Comparison of ENCODE assay signal across 19 cellular contexts in genomic region chr3:111857474-111857873, GRCh38. TPM values are rescaled to one million over a fixed set of nuclear protein-coding genes. Genes with fewer than 3 reads are reported as not detected.
DNase-seq lines count a peak whose midpoint lies in the region; ATAC-seq and TF ChIP-seq lines count a peak whose summit lies in the region.
"Had no signal": no experiment of that assay in that cellular context is flagged by ENCODE, and none has a peak within 500 bp of the region (broad histone marks: within the 10 kb centered on the region; RNA-seq: fewer than 3 reads in every experiment).

No MANE protein-coding gene starts in this region.

- H3K27me3 Mint-ChIP-seq in CD8-positive, alpha-beta memory T cell = peaks cover 0 to 2% of the 10 kb centered on the region in 2 donors
- H3K27me3 Mint-ChIP-seq in T-helper 17 cell (no peaks in the 10 kb centered on the region), immature natural killer cell (ENCODE audit: low read depth in 3 of 3) (peaks cover 0 to 11% (median 5%) of the 10 kb centered on the region in 3 donors), osteocyte (ENCODE audit: unreplicated experiment) (no peaks in the 10 kb centered on the region)
- H3K27me3 Mint-ChIP-seq in CD8-positive, alpha-beta T cell (ENCODE audit: low read depth) = peaks cover 15% of the 10 kb centered on the region

- H3K36me3 Mint-ChIP-seq in CD8-positive, alpha-beta memory T cell = peaks cover 0 to 9% (median 0%) of the 10 kb centered on the region in 3 donors
- H3K36me3 Mint-ChIP-seq in T-helper 17 cell (ENCODE audit: low read depth) = no peaks in the 10 kb centered on the region
- peaks cover 0 to 3% (median 0%) of the 10 kb centered on the region in 3 donors for H3K36me3 Mint-ChIP-seq in immature natural killer cell
- peaks cover 7% of the 10 kb centered on the region for H3K36me3 Mint-ChIP-seq in osteocyte (ENCODE audit: unreplicated experiment)
- no peaks in the 10 kb centered on the region for H3K36me3 Mint-ChIP-seq in CD8-positive, alpha-beta T cell
- H3K36me3 Mint-ChIP-seq: CD4-positive, CD25-positive, alpha-beta regulatory T cell had no signal

- ATAC-seq in T-helper 17 cell (no peak), HG03039 (IDR thresholded peaks at IDR 0.05; ENCODE audit: unreplicated experiment) (no peak)
- ATAC-seq in CD8-positive, alpha-beta T cell = no peak
- ATAC-seq: A549, GM23338 had no signal

- H3K36me3 ChIP-seq in CD8-positive, alpha-beta memory T cell (ENCODE audit: insufficient read depth, low read length) = no peaks in the 10 kb centered on the region
- no peaks in the 10 kb centered on the region for H3K36me3 ChIP-seq in CD8-positive, alpha-beta T cell (ENCODE audit: insufficient read depth, low read length)
- H3K36me3 ChIP-seq: HAP-1 had no signal

- peaks cover 2% of the 10 kb centered on the region for H3K27me3 ChIP-seq in CD8-positive, alpha-beta memory T cell (ENCODE audit: insufficient read depth, low read length, poor library complexity, severe bottlenecking)
- H3K27me3 ChIP-seq in CD8-positive, alpha-beta T cell (ENCODE audit: insufficient read depth, low read length) = no peaks in the 10 kb centered on the region

- no peak for TF ChIP-seq CTCF in osteocyte (IDR thresholded peaks at IDR 0.05)
- TF ChIP-seq CTCF in CD8-positive, alpha-beta T cell (IDR thresholded peaks at IDR 0.05) = no peak

- no peaks in the 10 kb centered on the region for H3K9me3 ChIP-seq in CD8-positive, alpha-beta memory T cell (ENCODE audit: low read length)
- H3K9me3 ChIP-seq in T-helper 17 cell (ENCODE audit: control insufficient read depth, low read length, poor library complexity, severe bottlenecking) = no peaks in the 10 kb centered on the region
- H3K9me3 ChIP-seq in CD8-positive, alpha-beta T cell (ENCODE audit: low read length) = no peaks in the 10 kb centered on the region
- H3K9me3 ChIP-seq: A549, HAP-1 had no signal

- CTCF ChIA-PET in CD8-positive, alpha-beta memory T cell (lab: Charles Lee) = interaction anchor here (1.2 kb wide), 1 partner anchor 9 kb away, joined by 6 read pairs; no protein-coding TSS in a partner anchor
- CTCF ChIA-PET in CD8-positive, alpha-beta T cell (lab: Charles Lee) = no interaction called here

- no peak overlapping the region for H3K4me3 ChIP-seq in CD8-positive, alpha-beta memory T cell (ENCODE audit: low read length)
- no peak overlapping the region for H3K4me3 ChIP-seq in CD8-positive, alpha-beta T cell (ENCODE audit: low read depth, low read length)
- H3K4me3 ChIP-seq: A549, GM23338, HAP-1 had no signal

- intact Hi-C loops in CD8-positive, alpha-beta T cell (cut with DNase I, micrococcal nuclease) = loop anchor here in 1 of 2 experiments (5.0 kb wide), 1 partner anchor 180 kb away; no protein-coding TSS in a partner anchor

- peaks cover 19 to 29% (median 24%) of the 10 kb centered on the region in 3 donors for H3K4me1 Mint-ChIP-seq in CD8-positive, alpha-beta memory T cell
- peaks cover 10% of the 10 kb centered on the region for H3K4me1 Mint-ChIP-seq in T-helper 17 cell
- peaks cover 33 to 34% of the 10 kb centered on the region in 2 donors for H3K4me1 Mint-ChIP-seq in immature natural killer cell
- H3K4me1 Mint-ChIP-seq in osteocyte (ENCODE audit: unreplicated experiment) = peaks cover 28% of the 10 kb centered on the region
- H3K4me1 Mint-ChIP-seq in CD8-positive, alpha-beta T cell (ENCODE audit: low read depth) = peaks cover 18% of the 10 kb centered on the region

- H3K4me3 Mint-ChIP-seq in CD8-positive, alpha-beta memory T cell = peak overlapping the region in 4 of 7 donors; percentile 1 to 74 (median 50)
- H3K4me3 Mint-ChIP-seq in T-helper 17 cell (no peak overlapping the region), immature natural killer cell (peak overlapping the region; percentile 8 to 57 (median 45)), osteocyte (ENCODE audit: unreplicated experiment) (peak overlapping the region; percentile 44)
- H3K4me3 Mint-ChIP-seq in CD8-positive, alpha-beta T cell = no peak overlapping the region

- no peak overlapping the region for H3K27ac ChIP-seq in CD8-positive, alpha-beta memory T cell (ENCODE audit: low read depth, low read length)
- H3K27ac ChIP-seq in CD8-positive, alpha-beta T cell (ENCODE audit: low read depth, low read length) = no peak overlapping the region

- H3K27ac Mint-ChIP-seq in CD8-positive, alpha-beta memory T cell = peak overlapping the region in 3 of 8 donors; percentile 8 to 63 (median 54)
- peak overlapping the region; percentile 60 for H3K27ac Mint-ChIP-seq in T-helper 17 cell
- peak overlapping the region in 2 of 6 donors; percentile 49 to 60 for H3K27ac Mint-ChIP-seq in immature natural killer cell
- H3K27ac Mint-ChIP-seq in osteocyte (ENCODE audit: unreplicated experiment) = no peak overlapping the region
- no peak overlapping the region for H3K27ac Mint-ChIP-seq in CD8-positive, alpha-beta T cell
- H3K27ac Mint-ChIP-seq: CD4-positive, CD25-positive, alpha-beta regulatory T cell; GM23338 had no signal

- no peaks in the 10 kb centered on the region for H3K9me3 Mint-ChIP-seq in CD8-positive, alpha-beta memory T cell
- H3K9me3 Mint-ChIP-seq in immature natural killer cell (no peaks in the 10 kb centered on the region), osteocyte (ENCODE audit: unreplicated experiment) (no peaks in the 10 kb centered on the region)
- H3K9me3 Mint-ChIP-seq in CD8-positive, alpha-beta T cell = no peaks in the 10 kb centered on the region
- H3K9me3 Mint-ChIP-seq: GM23338 had no signal

- no peak for DNase-seq in CD8-positive, alpha-beta memory T cell
- DNase-seq in T-helper 17 cell (no peak), immature natural killer cell (no peak), osteocyte (ENCODE audit: extremely low spot score, unreplicated experiment) (no peak), midbrain (lab: John Stamatoyannopoulos, UW) (no peak), DMS53 treated with DMSO at 0.1 percent for 48 hours (lab: John Stamatoyannopoulos, UW; ENCODE audit: unreplicated experiment) (no peak)
- DNase-seq in CD8-positive, alpha-beta T cell = no peak
- DNase-seq: CD4-positive, CD25-positive, alpha-beta regulatory T cell; EL; GF-D8; KBM-7; NCI-H1092; NCI-H1436; NCI-H2029; Right ventricle myocardium superior had no signal

- POLR2A ChIA-PET in CD8-positive, alpha-beta memory T cell (lab: Charles Lee) = interaction anchor here (0.6 kb wide), 1 partner anchor 244 kb away, joined by 3 read pairs; no protein-coding TSS in a partner anchor
- POLR2A ChIA-PET in CD8-positive, alpha-beta T cell (lab: Charles Lee) = interaction anchor here (1.2 kb wide), 1 partner anchor 22 kb away, joined by 4 read pairs; no protein-coding TSS in a partner anchor

- peaks cover 6% of the 10 kb centered on the region for H3K4me1 ChIP-seq in CD8-positive, alpha-beta memory T cell (ENCODE audit: insufficient read depth, low read length)
- H3K4me1 ChIP-seq in CD8-positive, alpha-beta T cell (ENCODE audit: insufficient read depth, low read length) = peaks cover 8% of the 10 kb centered on the region

RNA-seq across cellular contexts. Expression of gene PHLDB2, which starts 1.6 kb away (rescaled TPM):
- total RNA-seq in CD8-positive, alpha-beta memory T cell = 1 to 10 TPM; 1.9 to 2.2 TPM
- 8.1 TPM for polyA plus RNA-seq in CD8-positive, alpha-beta memory T cell
- total RNA-seq in T-helper 17 cell (10 to 100 TPM; 24.4 to 28.0 TPM), osteocyte (134 and 138 TPM in 2 replicates)
- 10 to 100 TPM in 2 of 3 donors, 1 to 10 TPM in 1; 8.2 to 24.8 (median 11.2) TPM for polyA plus RNA-seq in immature natural killer cell
- total RNA-seq in CD8-positive, alpha-beta T cell = 10 to 100 TPM in 1 of 2 experiments, 1 to 10 TPM in 1; 10.0 to 12.9 TPM

Comparison
In these comparisons a context has a peak if more than half of its experiments do, and no peak if none do; other contexts are left out.
1. H3K4me3 Mint-ChIP-seq: peak in CD8-positive, alpha-beta memory T cell (4 of 7), immature natural killer cell (5 of 5) and osteocyte (single experiment); none in T-helper 17 cell (single experiment) and CD8-positive, alpha-beta T cell (single experiment).